Comparison of ENCODE assay signal across 34 cellular contexts in the genomic region with DNA sequence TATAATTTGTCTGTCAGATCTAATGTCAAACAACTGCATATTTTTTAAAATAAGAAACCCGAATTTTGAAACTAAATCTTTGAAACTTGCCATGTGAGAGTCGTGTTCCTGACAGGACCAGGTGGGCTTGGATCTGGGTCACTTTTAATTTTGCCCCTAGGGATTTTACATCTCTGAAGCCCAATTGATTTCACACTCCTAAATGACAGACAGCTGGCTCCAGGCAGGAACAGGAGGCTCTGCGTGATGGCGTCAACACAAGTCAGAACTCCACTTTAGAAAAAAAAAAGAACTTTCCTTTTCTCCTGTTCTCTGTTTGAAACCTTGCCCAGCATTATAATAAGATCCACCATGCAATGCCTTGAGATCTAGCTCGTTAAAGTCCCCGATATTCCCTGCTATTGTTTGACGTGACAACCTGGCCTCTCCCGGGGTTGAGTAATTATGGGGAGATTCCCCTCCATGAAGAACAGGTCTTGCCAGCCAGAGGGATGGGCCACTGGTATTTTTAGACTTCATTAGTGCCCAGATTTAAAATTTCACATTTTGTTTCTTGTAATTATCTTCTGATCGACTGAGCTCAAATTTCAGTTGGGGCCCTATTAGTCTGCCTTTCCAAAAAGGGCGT.
"Had no signal": no experiment of that assay in that cellular context is flagged by ENCODE, and none has a peak within 500 bp of the region (broad histone marks: within the 10 kb centered on the region; RNA-seq: fewer than 3 reads in every experiment).

No MANE protein-coding gene starts in this region.

- H3K4me3 ChIP-seq: esophagus squamous epithelium, left lung, lower lobe of right lung, skin epidermis, upper lobe of left lung, vagina had no signal

- H3K27me3 Mint-ChIP-seq: activated naive CD4-positive, alpha-beta T cell treated with anti-CD3 and anti-CD28 coated beads, Interleukin-2, amount 10 ng/mL, durations not matched to agents 7 days and 5 days; activated naive CD8-positive, alpha-beta T cell treated with anti-CD3 and anti-CD28 coated beads, Interleukin-2, amount 10 ng/mL, durations not matched to agents 7 days and 5 days; central memory CD8-positive, alpha-beta T cell; progenitor cell of endocrine pancreas; stimulated activated naive CD8-positive, alpha-beta T cell treated with anti-CD3 and anti-CD28 coated beads, Interleukin-15, amount 100 ng/mL, for 72 hours had no signal

- DNase-seq: activated CD4-positive, alpha-beta T cell treated with anti-CD3 and anti-CD28 coated beads for 48 hours; activated CD4-positive, alpha-beta T cell treated with anti-CD3 and anti-CD28 coated beads, Interleukin-2, amount 50 U/mL, for 48 hours; activated CD8-positive, alpha-beta memory T cell treated with anti-CD3 and anti-CD28 coated beads, Interleukin-2, amount 50 U/mL, for 4 hours; activated gamma-delta T cell; activated naive CD4-positive, alpha-beta T cell treated with anti-CD3 and anti-CD28 coated beads, Interleukin-2, amount 10 ng/mL, durations not matched to agents 7 days and 5 days; activated naive CD8-positive, alpha-beta T cell treated with anti-CD3 and anti-CD28 coated beads, Interleukin-2, amount 10 ng/mL, durations not matched to agents 7 days and 5 days; activated T-cell treated with anti-CD3 and anti-CD28 coated beads, Interleukin-2, amount 50 U/mL, for 1 hour; endodermal cell; esophagus squamous epithelium; lower lobe of right lung; mesendoderm; natural killer cell; retina; stimulated activated CD4-positive, alpha-beta T cell treated with anti-CD3 and anti-CD28 coated beads, Interleukin-12 subunit alpha, Interleukin-12 subunit beta, amount 100 ng/mL, for 4 hours; stimulated activated CD4-positive, alpha-beta T cell treated with anti-CD3 and anti-CD28 coated beads, Interleukin-4, amount 100 ng/mL, for 1 hour; stimulated activated naive CD8-positive, alpha-beta T cell treated with anti-CD3 and anti-CD28 coated beads, Interleukin-15, amount 100 ng/mL, for 72 hours; substantia nigra; T-helper 9 cell; upper lobe of left lung had no signal

- H3K4me1 ChIP-seq: left lung, lower lobe of right lung, upper lobe of left lung had no signal

- H3K27ac ChIP-seq: left lung, lower lobe of right lung, neutrophil, upper lobe of left lung, vagina, VCaP had no signal

- H3K4me3 Mint-ChIP-seq: activated naive CD4-positive, alpha-beta T cell treated with anti-CD3 and anti-CD28 coated beads, Interleukin-2, amount 10 ng/mL, durations not matched to agents 7 days and 5 days; activated naive CD8-positive, alpha-beta T cell treated with anti-CD3 and anti-CD28 coated beads, Interleukin-2, amount 10 ng/mL, durations not matched to agents 7 days and 5 days; central memory CD8-positive, alpha-beta T cell; dendritic cell treated with granulocyte-macrophage colony-stimulating factor and Interleukin-4, amounts not matched to agents 40 ng/mL and 50 ng/mL, for 4 days; endodermal cell; natural killer cell; stimulated activated effector memory CD8-positive, alpha-beta T cell treated with anti-CD3 and anti-CD28 coated beads, Interleukin-12 subunit alpha, Interleukin-12 subunit beta, amount 100 ng/mL, for 72 hours; stimulated activated naive CD8-positive, alpha-beta T cell treated with anti-CD3 and anti-CD28 coated beads, Interleukin-15, amount 100 ng/mL, for 72 hours had no signal

- H3K4me1 Mint-ChIP-seq: activated naive CD4-positive, alpha-beta T cell treated with anti-CD3 and anti-CD28 coated beads, Interleukin-2, amount 10 ng/mL, durations not matched to agents 7 days and 5 days; activated naive CD8-positive, alpha-beta T cell treated with anti-CD3 and anti-CD28 coated beads, Interleukin-2, amount 10 ng/mL, durations not matched to agents 7 days and 5 days; central memory CD8-positive, alpha-beta T cell had no signal

- ATAC-seq: activated CD4-positive, CD25-positive, alpha-beta regulatory T cell treated with anti-CD3 and anti-CD28 coated beads, Interleukin-2, amount 50 U/mL, for 24 hours; left lung; lower lobe of right lung; natural killer cell; sciatic nerve; stimulated activated effector memory CD8-positive, alpha-beta T cell treated with anti-CD3 and anti-CD28 coated beads, Interleukin-12 subunit alpha, Interleukin-12 subunit beta, amount 100 ng/mL, for 72 hours; stimulated activated naive CD8-positive, alpha-beta T cell treated with anti-CD3 and anti-CD28 coated beads, Interleukin-15, amount 100 ng/mL, for 72 hours had no signal

- H3K36me3 ChIP-seq: lower lobe of right lung, neutrophil, vagina had no signal

- H3K27me3 ChIP-seq: esophagus squamous epithelium, left lung, neutrophil, upper lobe of left lung, vagina had no signal

- H3K36me3 Mint-ChIP-seq: activated naive CD4-positive, alpha-beta T cell treated with anti-CD3 and anti-CD28 coated beads, Interleukin-2, amount 10 ng/mL, durations not matched to agents 7 days and 5 days; activated naive CD8-positive, alpha-beta T cell treated with anti-CD3 and anti-CD28 coated beads, Interleukin-2, amount 10 ng/mL, durations not matched to agents 7 days and 5 days; natural killer cell; stimulated activated effector memory CD8-positive, alpha-beta T cell treated with anti-CD3 and anti-CD28 coated beads, Interleukin-12 subunit alpha, Interleukin-12 subunit beta, amount 100 ng/mL, for 72 hours had no signal

- H3K27ac Mint-ChIP-seq: activated naive CD4-positive, alpha-beta T cell treated with anti-CD3 and anti-CD28 coated beads, Interleukin-2, amount 10 ng/mL, durations not matched to agents 7 days and 5 days; activated naive CD8-positive, alpha-beta T cell treated with anti-CD3 and anti-CD28 coated beads, Interleukin-2, amount 10 ng/mL, durations not matched to agents 7 days and 5 days; dendritic cell treated with granulocyte-macrophage colony-stimulating factor and Interleukin-4, amounts not matched to agents 40 ng/mL and 50 ng/mL, for 4 days; endodermal cell; natural killer cell; progenitor cell of endocrine pancreas; stimulated activated effector memory CD8-positive, alpha-beta T cell treated with anti-CD3 and anti-CD28 coated beads, Interleukin-12 subunit alpha, Interleukin-12 subunit beta, amount 100 ng/mL, for 72 hours; stimulated activated naive CD8-positive, alpha-beta T cell treated with anti-CD3 and anti-CD28 coated beads, Interleukin-15, amount 100 ng/mL, for 72 hours had no signal

- FAIRE-seq: astrocyte, frontal cortex, islet of Langerhans, TTC549 had no signal

- H3K9me3 ChIP-seq: esophagus squamous epithelium, lower lobe of right lung, neutrophil, upper lobe of left lung, vagina had no signal

- H3K9me3 Mint-ChIP-seq: activated naive CD4-positive, alpha-beta T cell treated with anti-CD3 and anti-CD28 coated beads, Interleukin-2, amount 10 ng/mL, durations not matched to agents 7 days and 5 days; activated naive CD8-positive, alpha-beta T cell treated with anti-CD3 and anti-CD28 coated beads, Interleukin-2, amount 10 ng/mL, durations not matched to agents 7 days and 5 days; central memory CD8-positive, alpha-beta T cell; dendritic cell treated with granulocyte-macrophage colony-stimulating factor and Interleukin-4, amounts not matched to agents 40 ng/mL and 50 ng/mL, for 4 days; natural killer cell; stimulated activated effector memory CD8-positive, alpha-beta T cell treated with anti-CD3 and anti-CD28 coated beads, Interleukin-12 subunit alpha, Interleukin-12 subunit beta, amount 100 ng/mL, for 72 hours had no signal
